11 cellular contexts compared by ENCODE assay signal in the genomic region with DNA sequence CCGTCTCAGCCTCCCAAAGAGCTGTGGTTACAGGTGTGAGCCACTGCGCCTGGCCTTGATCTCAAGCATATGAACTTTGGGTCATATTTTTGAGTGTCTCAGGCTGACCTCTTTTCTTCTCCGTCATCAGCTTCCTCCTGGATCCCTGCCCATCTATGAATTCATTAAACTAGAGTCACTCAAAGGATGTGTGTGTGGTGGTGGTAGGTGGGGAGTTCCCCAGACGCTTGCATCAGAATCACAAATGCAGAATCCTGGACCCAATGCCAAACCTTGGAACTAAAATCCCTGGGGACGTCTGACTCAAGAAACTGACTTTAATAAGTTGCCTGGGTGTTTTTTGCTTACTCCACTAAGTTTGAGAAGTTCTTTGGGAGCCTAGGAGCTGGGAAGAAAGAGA. TPM values are rescaled to one million over a fixed set of nuclear protein-coding genes. Genes with fewer than 3 reads are reported as not detected.
DNase-seq lines count a peak whose midpoint lies in the region; ATAC-seq and TF ChIP-seq lines count a peak whose summit lies in the region.
"Had no signal": no experiment of that assay in that cellular context is flagged by ENCODE, and none has a peak within 500 bp of the region (broad histone marks: within the 10 kb centered on the region; RNA-seq: fewer than 3 reads in every experiment).

No MANE protein-coding gene starts in this region.

- no peak overlapping the region for H3K27ac Mint-ChIP-seq in progenitor cell of endocrine pancreas

- no peak for ATAC-seq in HG02884 (IDR thresholded peaks at IDR 0.05; ENCODE audit: unreplicated experiment)
- ATAC-seq in HG03571 (IDR thresholded peaks at IDR 0.05; ENCODE audit: unreplicated experiment) = no peak

- H3K4me1 Mint-ChIP-seq in progenitor cell of endocrine pancreas (ENCODE audit: low read depth) = peaks cover 8% of the 10 kb centered on the region

- in situ Hi-C loops in SK-MEL-5 (cut with HindIII; ENCODE audit: low pct_unique_long_range_greater_than_20kb, low sequenced_read_pairs) = no loop called here

- H3K36me3 Mint-ChIP-seq in progenitor cell of endocrine pancreas (ENCODE audit: insufficient read depth) = no peaks in the 10 kb centered on the region
- H3K36me3 Mint-ChIP-seq: brain had no signal

- H3K9me3 Mint-ChIP-seq in progenitor cell of endocrine pancreas (ENCODE audit: low read depth) = no peaks in the 10 kb centered on the region

- DNase-seq in EL (peak; percentile 89), SK-MEL-5 (ENCODE audit: low read depth, low spot score) (peak; percentile 52), fibroblast of gingiva (ENCODE audit: low read depth) (peak; percentile 91), retinal pigment epithelial cell (ENCODE audit: low read depth) (peak; percentile 83), OCI-M2 (lab: John Stamatoyannopoulos, UW; ENCODE audit: unreplicated experiment) (no peak), progenitor cell of endocrine pancreas (ENCODE audit: low spot score, unreplicated experiment) (no peak)
- DNase-seq: DMS79 treated with DMSO at 0.1 percent for 48 hours, KG1 had no signal

- TF ChIP-seq CTCF in retinal pigment epithelial cell (conservative IDR thresholded peaks at IDR 0.05; ENCODE audit: low read depth, low read length) = no peak
- no peak for TF ChIP-seq CTCF in progenitor cell of endocrine pancreas (IDR thresholded peaks at IDR 0.05; ENCODE audit: unreplicated experiment)

- H3K4me3 Mint-ChIP-seq in progenitor cell of endocrine pancreas (ENCODE audit: low read depth) = no peak overlapping the region

- H3K27me3 Mint-ChIP-seq in progenitor cell of endocrine pancreas = peaks cover 71% of the 10 kb centered on the region

- no peak overlapping the region for H3K4me3 ChIP-seq in retinal pigment epithelial cell (ENCODE audit: low read length)

RNA-seq across cellular contexts. Expression of gene CREB5, which starts 6.7 kb away (rescaled TPM):
- 13.4 and 19.4 TPM in 2 replicates for total RNA-seq in SK-MEL-5 (2014; rRNA removed; shearing (Covaris generic))
- polyA plus RNA-seq in SK-MEL-5 (2015; cell fraction: cytosol; rRNA removed) = 25.6 and 34.0 TPM in 2 replicates
- 52.0 and 62.3 TPM in 2 replicates for polyA plus RNA-seq in SK-MEL-5 (2015; cell fraction: nucleus; rRNA removed)
- total RNA-seq in progenitor cell of endocrine pancreas = 4.6 and 5.4 TPM in 2 replicates

Comparison
In these comparisons a context has a peak if more than half of its experiments do, and no peak if none do; other contexts are left out.
1. DNase-seq: peak in EL (single experiment), SK-MEL-5 (single experiment), fibroblast of gingiva (single experiment) and retinal pigment epithelial cell (single experiment); none in OCI-M2 (single experiment) and progenitor cell of endocrine pancreas (single experiment).